ENCODE assay signal across 8 cellular contexts in genomic region chr17:7841309-7841621, GRCh38. TPM values are rescaled to one million over a fixed set of nuclear protein-coding genes. Genes with fewer than 3 reads are reported as not detected.
DNase-seq lines count a peak whose midpoint lies in the region; ATAC-seq and TF ChIP-seq lines count a peak whose summit lies in the region.

No MANE protein-coding gene starts in this region.

- H3K27ac ChIP-seq in Panc1 (ENCODE audit: low read length) (peak overlapping the region; percentile 73), epithelial cell of prostate (peak overlapping the region; percentile 100)

- DNase-seq in activated CD4-positive, alpha-beta T cell treated with anti-CD3 and anti-CD28 coated beads, Interleukin-2, amount 10 ng/mL, durations not matched to agents 24 days and 14 days, result no peak
- no peak for DNase-seq in activated CD4-positive, alpha-beta T cell treated with anti-CD3 and anti-CD28 coated beads for 48 hours
- no peak for DNase-seq in Panc1 (ENCODE audit: low read depth, low spot score)
- no peak for DNase-seq in epithelial cell of prostate (ENCODE audit: low read depth, low spot score)
- no peak for DNase-seq in progenitor cell of endocrine pancreas (ENCODE audit: low spot score, unreplicated experiment)
- no peak for DNase-seq in activated gamma-delta T cell treated with Interleukin-2 at 50 U/mL for 16 hours
- no peak for DNase-seq in RPMI8226
- no peak for DNase-seq in NK-92 treated with Interleukin-12 subunit alpha and Interleukin-12 subunit beta, amount 100 ng/mL, for 24 hours (lab: John Stamatoyannopoulos, UW)

- TF ChIP-seq CTCF in Panc1 (IDR thresholded peaks at IDR 0.05), result no peak
- no peak for TF ChIP-seq CTCF in progenitor cell of endocrine pancreas (IDR thresholded peaks at IDR 0.05; ENCODE audit: unreplicated experiment)

- H3K4me1 ChIP-seq in Panc1 (ENCODE audit: control insufficient read depth, insufficient read depth, low read length), result peaks cover 39% of the 10 kb centered on the region

- ATAC-seq in Panc1, result no peak

- POLR2A ChIA-PET in Panc1 (lab: Charles Lee), result no interaction called here

- CTCF ChIA-PET in Panc1 (lab: Charles Lee), result no interaction called here

- H3K9me3 ChIP-seq in Panc1 (ENCODE audit: control insufficient read depth, insufficient read depth, low read depth, low read length), result no peaks in the 10 kb centered on the region

- BruUV-seq in Panc1 (replicated peaks; lab: Mats Ljungman, UMichigan), result no TSS peak

- peaks cover 2% of the 10 kb centered on the region for H3K27me3 Mint-ChIP-seq in activated CD4-positive, alpha-beta T cell treated with anti-CD3 and anti-CD28 coated beads, Interleukin-2, amount 10 ng/mL, durations not matched to agents 24 days and 14 days
- H3K27me3 Mint-ChIP-seq in progenitor cell of endocrine pancreas, result no peaks in the 10 kb centered on the region

- peak overlapping the region; percentile 90 for H3K27ac Mint-ChIP-seq in activated CD4-positive, alpha-beta T cell treated with anti-CD3 and anti-CD28 coated beads, Interleukin-2, amount 10 ng/mL, durations not matched to agents 24 days and 14 days
- H3K27ac Mint-ChIP-seq in progenitor cell of endocrine pancreas, result peak overlapping the region; percentile 96

- intact Hi-C loops in activated CD4-positive, alpha-beta T cell treated with anti-CD3 and anti-CD28 coated beads, Interleukin-2, amount 10 ng/mL, durations not matched to agents 24 days and 14 days (cut with micrococcal nuclease), result loop anchor here (1.0 to 10.0 kb wide), 6 partner anchors 281 to 606 kb away; partner anchors contain the start of genes DVL2, FGF11, HES7 and PER1
- intact Hi-C loops in Panc1 (cut with micrococcal nuclease; ENCODE audit: unreplicated experiment), result no loop called here

- no peaks in the 10 kb centered on the region for H3K9me3 Mint-ChIP-seq in activated CD4-positive, alpha-beta T cell treated with anti-CD3 and anti-CD28 coated beads, Interleukin-2, amount 10 ng/mL, durations not matched to agents 24 days and 14 days
- H3K9me3 Mint-ChIP-seq in progenitor cell of endocrine pancreas (ENCODE audit: low read depth), result no peaks in the 10 kb centered on the region

- no peaks in the 10 kb centered on the region; the same call in 1 of the 2 replicates for H3K36me3 ChIP-seq in Panc1 (ENCODE audit: control insufficient read depth, insufficient read depth, low read length)

- no peaks in the 10 kb centered on the region for H3K27me3 ChIP-seq in Panc1 (ENCODE audit: control insufficient read depth, insufficient read depth, low read length)

- in situ Hi-C loops in Panc1 (cut with HindIII; ENCODE audit: low pct_unique_long_range_greater_than_20kb, low sequenced_read_pairs), result no loop called here

- peaks cover 42% of the 10 kb centered on the region for H3K36me3 Mint-ChIP-seq in activated CD4-positive, alpha-beta T cell treated with anti-CD3 and anti-CD28 coated beads, Interleukin-2, amount 10 ng/mL, durations not matched to agents 24 days and 14 days (ENCODE audit: low read depth)
- H3K36me3 Mint-ChIP-seq in progenitor cell of endocrine pancreas (ENCODE audit: insufficient read depth), result peaks cover 9% of the 10 kb centered on the region

- H3K4me3 Mint-ChIP-seq in activated CD4-positive, alpha-beta T cell treated with anti-CD3 and anti-CD28 coated beads, Interleukin-2, amount 10 ng/mL, durations not matched to agents 24 days and 14 days, result peak overlapping the region; percentile 99
- peak overlapping the region; percentile 82 for H3K4me3 Mint-ChIP-seq in progenitor cell of endocrine pancreas (ENCODE audit: low read depth)

- H3K4me3 ChIP-seq in Panc1 (ENCODE audit: low read depth in 2 of 2, low read length in 2 of 2), result peak overlapping the region; percentile 72 to 84

- H3K4me1 Mint-ChIP-seq in activated CD4-positive, alpha-beta T cell treated with anti-CD3 and anti-CD28 coated beads, Interleukin-2, amount 10 ng/mL, durations not matched to agents 24 days and 14 days, result peaks cover 59% of the 10 kb centered on the region
- H3K4me1 Mint-ChIP-seq in progenitor cell of endocrine pancreas (ENCODE audit: low read depth), result peaks cover 56% of the 10 kb centered on the region

RNA-seq across cellular contexts. Expression of gene KDM6B, which starts 7.2 kb away (rescaled TPM):
- 121 and 128 TPM in 2 replicates for total RNA-seq in activated CD4-positive, alpha-beta T cell treated with anti-CD3 and anti-CD28 coated beads, Interleukin-2, amount 10 ng/mL, durations not matched to agents 24 days and 14 days
- total RNA-seq in Panc1 (2021; ENCODE audit: unreplicated experiment) (19.9 TPM), progenitor cell of endocrine pancreas (110 and 117 TPM in 2 replicates)
- 16.0 TPM for polyA plus RNA-seq in Panc1 (2012; ENCODE audit: insufficient read length)

RNA-seq across cellular contexts. Expression of gene TMEM88, which starts 13.6 kb away (rescaled TPM):
- total RNA-seq in activated CD4-positive, alpha-beta T cell treated with anti-CD3 and anti-CD28 coated beads, Interleukin-2, amount 10 ng/mL, durations not matched to agents 24 days and 14 days, result 6.1 and 7.1 TPM in 2 replicates
- 1.6 TPM for total RNA-seq in Panc1 (2021; ENCODE audit: unreplicated experiment)
- polyA plus RNA-seq in Panc1 (2012; ENCODE audit: insufficient read length), result 1.1 TPM
- total RNA-seq in progenitor cell of endocrine pancreas, result 11.3 and 15.8 TPM in 2 replicates

RNA-seq across cellular contexts. Expression of gene NAA38, which starts 16.1 kb away (rescaled TPM):
- 45.2 and 47.5 TPM in 2 replicates for total RNA-seq in activated CD4-positive, alpha-beta T cell treated with anti-CD3 and anti-CD28 coated beads, Interleukin-2, amount 10 ng/mL, durations not matched to agents 24 days and 14 days
- total RNA-seq in Panc1 (2021; ENCODE audit: unreplicated experiment) (75.2 TPM), progenitor cell of endocrine pancreas (63.4 and 70.0 TPM in 2 replicates)
- 176 TPM for polyA plus RNA-seq in Panc1 (2012; ENCODE audit: insufficient read length)

RNA-seq across cellular contexts. Expression of gene CYB5D1, which starts 16.5 kb away (rescaled TPM):
- total RNA-seq in activated CD4-positive, alpha-beta T cell treated with anti-CD3 and anti-CD28 coated beads, Interleukin-2, amount 10 ng/mL, durations not matched to agents 24 days and 14 days, result 12.7 and 14.0 TPM in 2 replicates
- total RNA-seq in Panc1 (2021; ENCODE audit: unreplicated experiment) (8.6 TPM), progenitor cell of endocrine pancreas (16.3 and 18.2 TPM in 2 replicates)
- polyA plus RNA-seq in Panc1 (2012; ENCODE audit: insufficient read length), result 9.2 TPM

RNA-seq across cellular contexts. Expression of gene CHD3, which starts 47.3 kb away (rescaled TPM):
- 152 and 158 TPM in 2 replicates for total RNA-seq in activated CD4-positive, alpha-beta T cell treated with anti-CD3 and anti-CD28 coated beads, Interleukin-2, amount 10 ng/mL, durations not matched to agents 24 days and 14 days
- total RNA-seq in Panc1 (2021; ENCODE audit: unreplicated experiment) (84.6 TPM), progenitor cell of endocrine pancreas (112 and 119 TPM in 2 replicates)
- 113 TPM for polyA plus RNA-seq in Panc1 (2012; ENCODE audit: insufficient read length)
